ENCODE assay signal across 21 cellular contexts in genomic region chr4:76882630-76883029, GRCh38. TPM values are rescaled to one million over a fixed set of nuclear protein-coding genes. Genes with fewer than 3 reads are reported as not detected.
"Had no signal": no experiment of that assay in that cellular context is flagged by ENCODE, and none has a peak within 500 bp of the region (broad histone marks: within the 10 kb centered on the region; RNA-seq: fewer than 3 reads in every experiment).

No MANE protein-coding gene starts in this region.

- DNase-seq: activated CD4-positive, alpha-beta T cell treated with anti-CD3 and anti-CD28 coated beads, Interleukin-2, amount 10 ng/mL, durations not matched to agents 24 days and 14 days; activated CD8-positive, alpha-beta T cell treated with anti-CD3 and anti-CD28 coated beads for 36 hours; activated naive CD4-positive, alpha-beta T cell treated with Interleukin-2 at 50 U/mL for 16 hours; activated naive CD8-positive, alpha-beta T cell treated with anti-CD3 and anti-CD28 coated beads, Interleukin-2, amount 10 ng/mL, durations not matched to agents 7 days and 5 days; activated T-cell treated with anti-CD3 and anti-CD28 coated beads, Interleukin-2, amount 50 U/mL, for 1 hour; amygdala; body of pancreas; central memory CD4-positive, alpha-beta T cell; colonic mucosa; heart right ventricle; kidney glomerular epithelial cell; naive thymus-derived CD4-positive, alpha-beta T cell; ovary; sigmoid colon; spleen; stimulated activated CD4-positive, alpha-beta T cell treated with anti-CD3 and anti-CD28 coated beads, Interleukin-4, amount 100 ng/mL, for 4 hours; testis had no signal

- H3K27me3 ChIP-seq: body of pancreas, colonic mucosa, ovary, sigmoid colon, testis had no signal

- H3K27ac ChIP-seq: body of pancreas, colonic mucosa, gastroesophageal sphincter, heart right ventricle, neural progenitor cell, ovary, sigmoid colon, spleen, testis had no signal

- H3K4me1 ChIP-seq: body of pancreas, colonic mucosa, gastroesophageal sphincter, heart right ventricle, sigmoid colon, spleen, testis had no signal

- ATAC-seq: activated CD8-positive, alpha-beta T cell treated with anti-CD3 and anti-CD28 coated beads for 36 hours; activated T-helper 17 cell treated with anti-CD3 and anti-CD28 coated beads, Interleukin-2, amount 50 U/mL, for 72 hours; body of pancreas; gastroesophageal sphincter; heart right ventricle; naive thymus-derived CD4-positive, alpha-beta T cell; stimulated activated memory B cell treated with anti-CD40 and anti-IgM and Interleukin-4, amounts not matched to agents 10 μg/mL and 1 μg/mL and 100 μg/mL, for 72 hours had no signal

RNA-seq across cellular contexts. Expression of gene SOWAHB, which starts 15.3 kb away (rescaled TPM):
- total RNA-seq: activated CD4-positive, alpha-beta T cell treated with anti-CD3 and anti-CD28 coated beads, Interleukin-2, amount 10 ng/mL, durations not matched to agents 24 days and 14 days; activated CD8-positive, alpha-beta T cell treated with anti-CD3 and anti-CD28 coated beads for 36 hours; activated T-helper 17 cell treated with anti-CD3 and anti-CD28 coated beads, Interleukin-2, amount 50 U/mL, for 72 hours; naive thymus-derived CD4-positive, alpha-beta T cell had no signal
- polyA plus RNA-seq: heart right ventricle, spleen had no signal
